In the genomic region with DNA sequence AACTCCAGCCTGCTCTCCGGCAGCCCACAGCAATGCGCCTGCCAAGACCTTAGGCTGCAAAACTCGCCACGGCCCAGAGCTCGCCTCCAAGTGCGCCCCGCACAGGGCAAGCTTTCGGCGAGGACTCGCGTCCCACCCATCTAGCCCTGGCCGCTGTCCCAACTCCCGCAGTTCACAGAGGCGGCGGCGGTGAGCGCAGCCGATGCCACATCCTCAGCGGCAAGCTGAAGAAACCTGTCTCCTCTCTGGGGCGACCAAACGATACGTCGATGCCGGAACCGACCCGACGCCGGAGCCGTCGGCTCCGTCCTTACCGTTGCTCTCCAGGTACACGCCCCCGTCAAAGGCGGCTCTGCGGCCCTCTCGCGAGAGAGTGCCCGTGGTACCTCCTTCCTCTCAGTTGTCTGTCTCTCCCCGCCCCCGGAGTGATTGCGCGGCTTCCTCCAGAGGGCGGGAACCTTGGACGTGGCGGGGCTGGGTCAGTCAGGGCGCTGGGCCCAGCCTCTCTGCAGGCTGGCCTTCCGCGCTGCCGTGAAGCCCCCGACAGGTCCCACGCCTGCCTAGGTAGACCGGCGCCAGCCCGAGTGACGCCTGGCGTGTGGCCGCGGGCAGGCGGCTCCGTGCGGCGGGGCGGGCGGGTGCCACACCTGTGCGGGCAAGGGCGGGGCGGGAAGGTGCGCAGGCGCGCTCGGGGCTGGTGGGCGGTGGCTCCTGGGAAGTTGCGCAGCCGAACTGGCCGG, we compare ENCODE assay signal across 1 cellular context.
A peak's percentile ranks its signal among the peaks of the same experiment; 100 is the strongest.
TF ChIP-seq lines count a peak whose summit lies in the region.

No MANE protein-coding gene starts in this region.

TF ChIP-seq in K562, 482 proteins besides CTCF, POLR2A, EP300 and RAD21 (continued from another document and continues in another):
- TF ChIP-seq, protein P1, sequence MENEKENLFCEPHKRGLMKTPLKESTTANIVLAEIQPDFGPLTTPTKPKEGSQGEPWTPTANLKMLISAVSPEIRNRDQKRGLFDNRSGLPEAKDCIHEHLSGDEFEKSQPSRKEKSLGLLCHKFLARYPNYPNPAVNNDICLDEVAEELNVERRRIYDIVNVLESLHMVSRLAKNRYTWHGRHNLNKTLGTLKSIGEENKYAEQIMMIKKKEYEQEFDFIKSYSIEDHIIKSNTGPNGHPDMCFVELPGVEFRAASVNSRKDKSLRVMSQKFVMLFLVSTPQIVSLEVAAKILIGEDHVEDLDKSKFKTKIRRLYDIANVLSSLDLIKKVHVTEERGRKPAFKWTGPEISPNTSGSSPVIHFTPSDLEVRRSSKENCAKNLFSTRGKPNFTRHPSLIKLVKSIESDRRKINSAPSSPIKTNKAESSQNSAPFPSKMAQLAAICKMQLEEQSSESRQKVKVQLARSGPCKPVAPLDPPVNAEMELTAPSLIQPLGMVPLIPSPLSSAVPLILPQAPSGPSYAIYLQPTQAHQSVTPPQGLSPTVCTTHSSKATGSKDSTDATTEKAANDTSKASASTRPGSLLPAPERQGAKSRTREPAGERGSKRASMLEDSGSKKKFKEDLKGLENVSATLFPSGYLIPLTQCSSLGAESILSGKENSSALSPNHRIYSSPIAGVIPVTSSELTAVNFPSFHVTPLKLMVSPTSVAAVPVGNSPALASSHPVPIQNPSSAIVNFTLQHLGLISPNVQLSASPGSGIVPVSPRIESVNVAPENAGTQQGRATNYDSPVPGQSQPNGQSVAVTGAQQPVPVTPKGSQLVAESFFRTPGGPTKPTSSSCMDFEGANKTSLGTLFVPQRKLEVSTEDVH (IDR thresholded peaks at IDR 0.05; ENCODE audit: low read depth, partially characterized antibody): no peak
- TF ChIP-seq SRSF1 (IDR thresholded peaks at IDR 0.05; ENCODE audit: low read depth, low read length) (no peak), ZC3H4 (CRISPR knock-in tag; IDR thresholded peaks at IDR 0.05; ENCODE audit: borderline replicate concordance) (0 out of 2 replicates have a peak, but pooled peaks have one; percentile 2), SMC3 (conservative IDR thresholded peaks at IDR 0.05; ENCODE audit: insufficient read depth, low read depth, low read length) (no peak), L3MBTL2 (IDR thresholded peaks at IDR 0.05) (peak; percentile 96), CHD2 (IDR thresholded peaks at IDR 0.05; ENCODE audit: low read depth, low read length) (peak; percentile 99), MCM3 (IDR thresholded peaks at IDR 0.05) (no peak), HDAC3 (IDR thresholded peaks at IDR 0.05; ENCODE audit: borderline replicate concordance, partially characterized antibody) (peak; percentile 91), LCOR (CRISPR knock-in tag; IDR thresholded peaks at IDR 0.05) (peak; percentile 94), ZFP36 (IDR thresholded peaks at IDR 0.05; ENCODE audit: low read depth, low read length, partially characterized antibody) (peak; percentile 25), TRIM24 (IDR thresholded peaks at IDR 0.05) (peak in 1 of 2 experiments; percentile 92; a peak in 2 of 4 replicates), ZNF347 (CRISPR knock-in tag; IDR thresholded peaks at IDR 0.05; ENCODE audit: low read depth) (no peak), HNRNPL (IDR thresholded peaks at IDR 0.05; ENCODE audit: low read depth, low read length) (0 out of 2 replicates have a peak, but pooled peaks have one; percentile 76), ZNF76 (CRISPR knock-in tag; IDR thresholded peaks at IDR 0.05; ENCODE audit: borderline replicate concordance) (no peak; the same call in 1 of the 2 replicates), ZNF699 (CRISPR knock-in tag; IDR thresholded peaks at IDR 0.05; ENCODE audit: insufficient replicate concordance) (no peak), ATF7 (IDR thresholded peaks at IDR 0.05) (peak; percentile 11; the same call in 1 of the 2 replicates), MEF2D (tag; conservative IDR thresholded peaks at IDR 0.05; ENCODE audit: low read depth) (0 out of 2 replicates have a peak, but pooled peaks have one; percentile 12), PHF21A (IDR thresholded peaks at IDR 0.05; ENCODE audit: borderline replicate concordance, low read depth) (no peak), ZBTB1 (CRISPR knock-in tag; IDR thresholded peaks at IDR 0.05; ENCODE audit: borderline replicate concordance, low read depth) (peak; percentile 70; the same call in 1 of the 2 replicates), NR2C2 (CRISPR knock-in tag; IDR thresholded peaks at IDR 0.05) (no peak), NR2C2 (tag; IDR thresholded peaks at IDR 0.05) (peak; percentile 38; the same call in 1 of the 2 replicates), GTF2E2 (tag; IDR thresholded peaks at IDR 0.05) (no peak), PURB (CRISPR knock-in tag; IDR thresholded peaks at IDR 0.05; ENCODE audit: low read depth) (no peak), MAFK (IDR thresholded peaks at IDR 0.05; ENCODE audit: low read length) (peak; percentile 14), SAFB (IDR thresholded peaks at IDR 0.05; ENCODE audit: borderline replicate concordance, low read depth, low read length) (no peak), CXXC5 (CRISPR knock-in tag; IDR thresholded peaks at IDR 0.05) (peak; percentile 33), JUN (IDR thresholded peaks at IDR 0.05; ENCODE audit: borderline replicate concordance, low read depth, low read length) (no peak), JUN (CRISPR knock-in tag; IDR thresholded peaks at IDR 0.05; ENCODE audit: borderline replicate concordance) (no peak; the same call in 1 of the 2 replicates), NONO (IDR thresholded peaks at IDR 0.05; ENCODE audit: low read depth in 2 of 2, low read length in 1 of 2) (peak; percentile 3 to 54; a peak in 3 of 4 replicates), CC2D1A (IDR thresholded peaks at IDR 0.05) (peak; percentile 54), ARNT (IDR thresholded peaks at IDR 0.05) (no peak), MIER1 (IDR thresholded peaks at IDR 0.05; ENCODE audit: low read depth) (no peak), EZH2 (IDR thresholded peaks at IDR 0.05; ENCODE audit: borderline replicate concordance, low read depth, low read length) (no peak), NFRKB (IDR thresholded peaks at IDR 0.05; ENCODE audit: low read depth) (peak; percentile 70; the same call in 1 of the 2 replicates), ZZZ3 (IDR thresholded peaks at IDR 0.05) (no peak), RB1 (IDR thresholded peaks at IDR 0.05; ENCODE audit: low read depth) (peak; percentile 95)
- TF ChIP-seq, protein P2, sequence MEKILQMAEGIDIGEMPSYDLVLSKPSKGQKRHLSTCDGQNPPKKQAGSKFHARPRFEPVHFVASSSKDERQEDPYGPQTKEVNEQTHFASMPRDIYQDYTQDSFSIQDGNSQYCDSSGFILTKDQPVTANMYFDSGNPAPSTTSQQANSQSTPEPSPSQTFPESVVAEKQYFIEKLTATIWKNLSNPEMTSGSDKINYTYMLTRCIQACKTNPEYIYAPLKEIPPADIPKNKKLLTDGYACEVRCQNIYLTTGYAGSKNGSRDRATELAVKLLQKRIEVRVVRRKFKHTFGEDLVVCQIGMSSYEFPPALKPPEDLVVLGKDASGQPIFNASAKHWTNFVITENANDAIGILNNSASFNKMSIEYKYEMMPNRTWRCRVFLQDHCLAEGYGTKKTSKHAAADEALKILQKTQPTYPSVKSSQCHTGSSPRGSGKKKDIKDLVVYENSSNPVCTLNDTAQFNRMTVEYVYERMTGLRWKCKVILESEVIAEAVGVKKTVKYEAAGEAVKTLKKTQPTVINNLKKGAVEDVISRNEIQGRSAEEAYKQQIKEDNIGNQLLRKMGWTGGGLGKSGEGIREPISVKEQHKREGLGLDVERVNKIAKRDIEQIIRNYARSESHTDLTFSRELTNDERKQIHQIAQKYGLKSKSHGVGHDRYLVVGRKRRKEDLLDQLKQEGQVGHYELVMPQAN (IDR thresholded peaks at IDR 0.05; ENCODE audit: borderline replicate concordance): peak; percentile 84
- TF ChIP-seq, protein P3, sequence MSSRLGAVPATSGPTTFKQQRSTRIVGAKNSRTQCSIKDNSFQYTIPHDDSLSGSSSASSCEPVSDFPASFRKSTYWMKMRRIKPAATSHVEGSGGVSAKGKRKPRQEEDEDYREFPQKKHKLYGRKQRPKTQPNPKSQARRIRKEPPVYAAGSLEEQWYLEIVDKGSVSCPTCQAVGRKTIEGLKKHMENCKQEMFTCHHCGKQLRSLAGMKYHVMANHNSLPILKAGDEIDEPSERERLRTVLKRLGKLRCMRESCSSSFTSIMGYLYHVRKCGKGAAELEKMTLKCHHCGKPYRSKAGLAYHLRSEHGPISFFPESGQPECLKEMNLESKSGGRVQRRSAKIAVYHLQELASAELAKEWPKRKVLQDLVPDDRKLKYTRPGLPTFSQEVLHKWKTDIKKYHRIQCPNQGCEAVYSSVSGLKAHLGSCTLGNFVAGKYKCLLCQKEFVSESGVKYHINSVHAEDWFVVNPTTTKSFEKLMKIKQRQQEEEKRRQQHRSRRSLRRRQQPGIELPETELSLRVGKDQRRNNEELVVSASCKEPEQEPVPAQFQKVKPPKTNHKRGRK (tag; IDR thresholded peaks at IDR 0.05): no peak
- TF ChIP-seq, protein P4, sequence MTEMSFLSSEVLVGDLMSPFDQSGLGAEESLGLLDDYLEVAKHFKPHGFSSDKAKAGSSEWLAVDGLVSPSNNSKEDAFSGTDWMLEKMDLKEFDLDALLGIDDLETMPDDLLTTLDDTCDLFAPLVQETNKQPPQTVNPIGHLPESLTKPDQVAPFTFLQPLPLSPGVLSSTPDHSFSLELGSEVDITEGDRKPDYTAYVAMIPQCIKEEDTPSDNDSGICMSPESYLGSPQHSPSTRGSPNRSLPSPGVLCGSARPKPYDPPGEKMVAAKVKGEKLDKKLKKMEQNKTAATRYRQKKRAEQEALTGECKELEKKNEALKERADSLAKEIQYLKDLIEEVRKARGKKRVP (CRISPR knock-in tag; IDR thresholded peaks at IDR 0.05): 0 out of 2 replicates have a peak, but pooled peaks have one; percentile 10
- TF ChIP-seq, protein P5, sequence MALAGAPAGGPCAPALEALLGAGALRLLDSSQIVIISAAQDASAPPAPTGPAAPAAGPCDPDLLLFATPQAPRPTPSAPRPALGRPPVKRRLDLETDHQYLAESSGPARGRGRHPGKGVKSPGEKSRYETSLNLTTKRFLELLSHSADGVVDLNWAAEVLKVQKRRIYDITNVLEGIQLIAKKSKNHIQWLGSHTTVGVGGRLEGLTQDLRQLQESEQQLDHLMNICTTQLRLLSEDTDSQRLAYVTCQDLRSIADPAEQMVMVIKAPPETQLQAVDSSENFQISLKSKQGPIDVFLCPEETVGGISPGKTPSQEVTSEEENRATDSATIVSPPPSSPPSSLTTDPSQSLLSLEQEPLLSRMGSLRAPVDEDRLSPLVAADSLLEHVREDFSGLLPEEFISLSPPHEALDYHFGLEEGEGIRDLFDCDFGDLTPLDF (CRISPR knock-in tag; IDR thresholded peaks at IDR 0.05): peak; percentile 89
- TF ChIP-seq, protein P6, sequence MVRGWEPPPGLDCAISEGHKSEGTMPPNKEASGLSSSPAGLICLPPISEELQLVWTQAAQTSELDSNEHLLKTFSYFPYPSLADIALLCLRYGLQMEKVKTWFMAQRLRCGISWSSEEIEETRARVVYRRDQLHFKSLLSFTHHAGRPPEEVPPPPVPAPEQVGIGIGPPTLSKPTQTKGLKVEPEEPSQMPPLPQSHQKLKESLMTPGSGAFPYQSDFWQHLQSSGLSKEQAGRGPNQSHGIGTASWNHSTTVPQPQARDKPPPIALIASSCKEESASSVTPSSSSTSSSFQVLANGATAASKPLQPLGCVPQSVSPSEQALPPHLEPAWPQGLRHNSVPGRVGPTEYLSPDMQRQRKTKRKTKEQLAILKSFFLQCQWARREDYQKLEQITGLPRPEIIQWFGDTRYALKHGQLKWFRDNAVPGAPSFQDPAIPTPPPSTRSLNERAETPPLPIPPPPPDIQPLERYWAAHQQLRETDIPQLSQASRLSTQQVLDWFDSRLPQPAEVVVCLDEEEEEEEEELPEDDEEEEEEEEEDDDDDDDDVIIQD (CRISPR knock-in tag; IDR thresholded peaks at IDR 0.05): no peak
- TF ChIP-seq, protein P7, sequence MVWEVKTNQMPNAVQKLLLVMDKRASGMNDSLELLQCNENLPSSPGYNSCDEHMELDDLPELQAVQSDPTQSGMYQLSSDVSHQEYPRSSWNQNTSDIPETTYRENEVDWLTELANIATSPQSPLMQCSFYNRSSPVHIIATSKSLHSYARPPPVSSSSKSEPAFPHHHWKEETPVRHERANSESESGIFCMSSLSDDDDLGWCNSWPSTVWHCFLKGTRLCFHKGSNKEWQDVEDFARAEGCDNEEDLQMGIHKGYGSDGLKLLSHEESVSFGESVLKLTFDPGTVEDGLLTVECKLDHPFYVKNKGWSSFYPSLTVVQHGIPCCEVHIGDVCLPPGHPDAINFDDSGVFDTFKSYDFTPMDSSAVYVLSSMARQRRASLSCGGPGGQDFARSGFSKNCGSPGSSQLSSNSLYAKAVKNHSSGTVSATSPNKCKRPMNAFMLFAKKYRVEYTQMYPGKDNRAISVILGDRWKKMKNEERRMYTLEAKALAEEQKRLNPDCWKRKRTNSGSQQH (CRISPR knock-in tag; IDR thresholded peaks at IDR 0.05): no peak
- TF ChIP-seq, protein P8, sequence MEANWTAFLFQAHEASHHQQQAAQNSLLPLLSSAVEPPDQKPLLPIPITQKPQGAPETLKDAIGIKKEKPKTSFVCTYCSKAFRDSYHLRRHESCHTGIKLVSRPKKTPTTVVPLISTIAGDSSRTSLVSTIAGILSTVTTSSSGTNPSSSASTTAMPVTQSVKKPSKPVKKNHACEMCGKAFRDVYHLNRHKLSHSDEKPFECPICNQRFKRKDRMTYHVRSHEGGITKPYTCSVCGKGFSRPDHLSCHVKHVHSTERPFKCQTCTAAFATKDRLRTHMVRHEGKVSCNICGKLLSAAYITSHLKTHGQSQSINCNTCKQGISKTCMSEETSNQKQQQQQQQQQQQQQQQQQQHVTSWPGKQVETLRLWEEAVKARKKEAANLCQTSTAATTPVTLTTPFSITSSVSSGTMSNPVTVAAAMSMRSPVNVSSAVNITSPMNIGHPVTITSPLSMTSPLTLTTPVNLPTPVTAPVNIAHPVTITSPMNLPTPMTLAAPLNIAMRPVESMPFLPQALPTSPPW (CRISPR knock-in tag; IDR thresholded peaks at IDR 0.05): peak; percentile 77
- TF ChIP-seq, protein P9, sequence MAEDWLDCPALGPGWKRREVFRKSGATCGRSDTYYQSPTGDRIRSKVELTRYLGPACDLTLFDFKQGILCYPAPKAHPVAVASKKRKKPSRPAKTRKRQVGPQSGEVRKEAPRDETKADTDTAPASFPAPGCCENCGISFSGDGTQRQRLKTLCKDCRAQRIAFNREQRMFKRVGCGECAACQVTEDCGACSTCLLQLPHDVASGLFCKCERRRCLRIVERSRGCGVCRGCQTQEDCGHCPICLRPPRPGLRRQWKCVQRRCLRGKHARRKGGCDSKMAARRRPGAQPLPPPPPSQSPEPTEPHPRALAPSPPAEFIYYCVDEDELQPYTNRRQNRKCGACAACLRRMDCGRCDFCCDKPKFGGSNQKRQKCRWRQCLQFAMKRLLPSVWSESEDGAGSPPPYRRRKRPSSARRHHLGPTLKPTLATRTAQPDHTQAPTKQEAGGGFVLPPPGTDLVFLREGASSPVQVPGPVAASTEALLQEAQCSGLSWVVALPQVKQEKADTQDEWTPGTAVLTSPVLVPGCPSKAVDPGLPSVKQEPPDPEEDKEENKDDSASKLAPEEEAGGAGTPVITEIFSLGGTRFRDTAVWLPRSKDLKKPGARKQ (CRISPR knock-in tag; IDR thresholded peaks at IDR 0.05): no peak
- TF ChIP-seq, protein P10, sequence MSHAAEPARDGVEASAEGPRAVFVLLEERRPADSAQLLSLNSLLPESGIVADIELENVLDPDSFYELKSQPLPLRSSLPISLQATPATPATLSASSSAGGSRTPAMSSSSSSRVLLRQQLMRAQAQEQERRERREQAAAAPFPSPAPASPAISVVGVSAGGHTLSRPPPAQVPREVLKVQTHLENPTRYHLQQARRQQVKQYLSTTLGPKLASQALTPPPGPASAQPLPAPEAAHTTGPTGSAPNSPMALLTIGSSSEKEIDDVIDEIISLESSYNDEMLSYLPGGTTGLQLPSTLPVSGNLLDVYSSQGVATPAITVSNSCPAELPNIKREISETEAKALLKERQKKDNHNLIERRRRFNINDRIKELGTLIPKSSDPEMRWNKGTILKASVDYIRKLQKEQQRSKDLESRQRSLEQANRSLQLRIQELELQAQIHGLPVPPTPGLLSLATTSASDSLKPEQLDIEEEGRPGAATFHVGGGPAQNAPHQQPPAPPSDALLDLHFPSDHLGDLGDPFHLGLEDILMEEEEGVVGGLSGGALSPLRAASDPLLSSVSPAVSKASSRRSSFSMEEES (CRISPR knock-in tag; IDR thresholded peaks at IDR 0.05): peak; percentile 1; the same call in 1 of the 2 replicates
